In genomic region chr10:114749014-114749413, GRCh38 we compare ENCODE assay signal across 22 cellular contexts.
DNase-seq lines count a peak whose midpoint lies in the region; ATAC-seq, FAIRE-seq and TF ChIP-seq lines count a peak whose summit lies in the region.
"Had no signal": no experiment of that assay in that cellular context is flagged by ENCODE, and none has a peak within 500 bp of the region (broad histone marks: within the 10 kb centered on the region; RNA-seq: fewer than 3 reads in every experiment).

No MANE protein-coding gene starts in this region.

- H3K27ac ChIP-seq in right atrium auricular region (peak overlapping the region; percentile 70 to 84), body of pancreas (no peak overlapping the region)
- H3K27ac ChIP-seq: C4-2B, pancreas, SJSA1 had no signal

- 62 to 82% methylated on average over 3 of the region's 3 CpGs for WGBS in body of pancreas, 2 donors

- H3K27me3 Mint-ChIP-seq in activated CD4-positive, alpha-beta T cell treated with anti-CD3 and anti-CD28 coated beads, Interleukin-2, amount 10 ng/mL, durations not matched to agents 24 days and 14 days, result peaks cover 41% of the 10 kb centered on the region

- DNase-seq in Jurkat, Clone E6-1 (ENCODE audit: low read depth, low spot score), result peak; percentile 67
- DNase-seq in dermis microvascular lymphatic vessel endothelial cell (ENCODE audit: low read depth in 2 of 2), result peak; percentile 55 to 92
- DNase-seq in right atrium auricular region (ENCODE audit: low spot score), result no peak
- DNase-seq in sciatic nerve (ENCODE audit: low spot score), result no peak
- no peak for DNase-seq in H54 (ENCODE audit: insufficient read length, low spot score)
- no peak for DNase-seq in stimulated activated effector memory CD8-positive, alpha-beta T cell treated with anti-CD3 and anti-CD28 coated beads, Interleukin-12 subunit alpha, Interleukin-12 subunit beta, amount 100 ng/mL, for 72 hours (ENCODE audit: low spot score in 2 of 2)
- DNase-seq in body of pancreas, result no peak
- no peak for DNase-seq in activated CD4-positive, alpha-beta T cell treated with anti-CD3 and anti-CD28 coated beads, Interleukin-2, amount 10 ng/mL, durations not matched to agents 24 days and 14 days
- DNase-seq: DMS153; effector memory CD4-positive, alpha-beta T cell; HFFc6; NCI-H1417; NCI-H2171 treated with DMSO at 0.1 percent for 48 hours; NCI-H774; pancreas; PC-3; stimulated activated CD4-positive, alpha-beta T cell treated with anti-CD3 and anti-CD28 coated beads, Interleukin-4, amount 100 ng/mL, for 4 hours; T-helper 2 cell had no signal

- H3K36me3 Mint-ChIP-seq in stimulated activated effector memory CD8-positive, alpha-beta T cell treated with anti-CD3 and anti-CD28 coated beads, Interleukin-12 subunit alpha, Interleukin-12 subunit beta, amount 100 ng/mL, for 72 hours, result no peaks in the 10 kb centered on the region
- no peaks in the 10 kb centered on the region for H3K36me3 Mint-ChIP-seq in activated CD4-positive, alpha-beta T cell treated with anti-CD3 and anti-CD28 coated beads, Interleukin-2, amount 10 ng/mL, durations not matched to agents 24 days and 14 days (ENCODE audit: low read depth)

- no peaks in the 10 kb centered on the region for H3K9me3 ChIP-seq in right atrium auricular region
- H3K9me3 ChIP-seq in body of pancreas, result no peaks in the 10 kb centered on the region
- H3K9me3 ChIP-seq: pancreas, SJSA1 had no signal

- H3K4me1 ChIP-seq in right atrium auricular region (peaks cover 0 to 41% of the 10 kb centered on the region in 2 donors), body of pancreas (no peaks in the 10 kb centered on the region)
- H3K4me1 ChIP-seq: pancreas had no signal

- H3K27me3 ChIP-seq in right atrium auricular region (no peaks in the 10 kb centered on the region), body of pancreas (no peaks in the 10 kb centered on the region)
- H3K27me3 ChIP-seq: pancreas, SJSA1 had no signal

- peaks cover 2% of the 10 kb centered on the region for H3K9me3 Mint-ChIP-seq in stimulated activated effector memory CD8-positive, alpha-beta T cell treated with anti-CD3 and anti-CD28 coated beads, Interleukin-12 subunit alpha, Interleukin-12 subunit beta, amount 100 ng/mL, for 72 hours
- no peaks in the 10 kb centered on the region for H3K9me3 Mint-ChIP-seq in activated CD4-positive, alpha-beta T cell treated with anti-CD3 and anti-CD28 coated beads, Interleukin-2, amount 10 ng/mL, durations not matched to agents 24 days and 14 days
- H3K9me3 Mint-ChIP-seq: activated T-helper 2 cell treated with anti-CD3 and anti-CD28 coated beads, Interferon-gamma antibody, Interleukin-2, Interleukin-4, amounts not matched to agents 10 μg/mL and 5 μg/mL and 100 μg/mL, durations not matched to agents 14 hours and 24 hours and 36 hours; central memory CD8-positive, alpha-beta T cell; HFFc6 had no signal

- TF ChIP-seq CTCF in right atrium auricular region (IDR thresholded peaks at IDR 0.05), result no peak
- no peak for TF ChIP-seq CTCF in body of pancreas (IDR thresholded peaks at IDR 0.05)

- no peak for TF ChIP-seq POLR2A in H54 (IDR thresholded peaks at IDR 0.05; ENCODE audit: low read depth, low read length)
- TF ChIP-seq POLR2A in body of pancreas (IDR thresholded peaks at IDR 0.05), result no peak

- H3K4me3 ChIP-seq in Jurkat, Clone E6-1 (ENCODE audit: low read length), result no peak overlapping the region
- H3K4me3 ChIP-seq in right atrium auricular region (no peak overlapping the region), body of pancreas (no peak overlapping the region)
- H3K4me3 ChIP-seq: pancreas, SJSA1 had no signal

- no peak overlapping the region for H3K4me3 Mint-ChIP-seq in stimulated activated effector memory CD8-positive, alpha-beta T cell treated with anti-CD3 and anti-CD28 coated beads, Interleukin-12 subunit alpha, Interleukin-12 subunit beta, amount 100 ng/mL, for 72 hours
- H3K4me3 Mint-ChIP-seq in activated CD4-positive, alpha-beta T cell treated with anti-CD3 and anti-CD28 coated beads, Interleukin-2, amount 10 ng/mL, durations not matched to agents 24 days and 14 days, result no peak overlapping the region
- H3K4me3 Mint-ChIP-seq: central memory CD8-positive, alpha-beta T cell; HFFc6 had no signal

- no peak for FAIRE-seq in H54 (lab: Jason Lieb, UNC)
- FAIRE-seq: pancreas had no signal

- intact Hi-C loops in sciatic nerve (cut with DNase I), result no loop called here
- intact Hi-C loops in body of pancreas (cut with DNase I), result no loop called here
- intact Hi-C loops in activated CD4-positive, alpha-beta T cell treated with anti-CD3 and anti-CD28 coated beads, Interleukin-2, amount 10 ng/mL, durations not matched to agents 24 days and 14 days (cut with micrococcal nuclease), result no loop called here

- no peaks in the 10 kb centered on the region for H3K4me1 Mint-ChIP-seq in stimulated activated effector memory CD8-positive, alpha-beta T cell treated with anti-CD3 and anti-CD28 coated beads, Interleukin-12 subunit alpha, Interleukin-12 subunit beta, amount 100 ng/mL, for 72 hours
- no peaks in the 10 kb centered on the region for H3K4me1 Mint-ChIP-seq in activated CD4-positive, alpha-beta T cell treated with anti-CD3 and anti-CD28 coated beads, Interleukin-2, amount 10 ng/mL, durations not matched to agents 24 days and 14 days
- H3K4me1 Mint-ChIP-seq: central memory CD8-positive, alpha-beta T cell had no signal

- no peaks in the 10 kb centered on the region for H3K36me3 ChIP-seq in right atrium auricular region
- H3K36me3 ChIP-seq in body of pancreas (replicated peaks in 1 of 2; ENCODE audit: insufficient read depth in 1 of 2, low read depth in 2 of 2), result no peaks in the 10 kb centered on the region
- H3K36me3 ChIP-seq: pancreas, SJSA1 had no signal

- H3K27ac Mint-ChIP-seq in stimulated activated effector memory CD8-positive, alpha-beta T cell treated with anti-CD3 and anti-CD28 coated beads, Interleukin-12 subunit alpha, Interleukin-12 subunit beta, amount 100 ng/mL, for 72 hours, result no peak overlapping the region
- no peak overlapping the region for H3K27ac Mint-ChIP-seq in activated CD4-positive, alpha-beta T cell treated with anti-CD3 and anti-CD28 coated beads, Interleukin-2, amount 10 ng/mL, durations not matched to agents 24 days and 14 days
- H3K27ac Mint-ChIP-seq: activated T-helper 2 cell treated with anti-CD3 and anti-CD28 coated beads, Interferon-gamma antibody, Interleukin-2, Interleukin-4, amounts not matched to agents 10 μg/mL and 5 μg/mL and 100 μg/mL, durations not matched to agents 14 hours and 24 hours and 36 hours; HFFc6 had no signal

- peak; percentile 88 for ATAC-seq in sciatic nerve
- ATAC-seq in stimulated activated effector memory CD8-positive, alpha-beta T cell treated with anti-CD3 and anti-CD28 coated beads, Interleukin-12 subunit alpha, Interleukin-12 subunit beta, amount 100 ng/mL, for 72 hours, result no peak
- no peak for ATAC-seq in body of pancreas
- ATAC-seq: PC-3 had no signal

Comparison
In these comparisons a context has a peak if more than half of its experiments do, and no peak if none do; other contexts are left out.
1. DNase-seq: peak in Jurkat, Clone E6-1 (single experiment) and dermis microvascular lymphatic vessel endothelial cell (2 of 2); none in right atrium auricular region (single experiment), sciatic nerve (single experiment), H54 (single experiment), stimulated activated effector memory CD8-positive, alpha-beta T cell treated with anti-CD3 and anti-CD28 coated beads, Interleukin-12 subunit alpha, Interleukin-12 subunit beta, amount 100 ng/mL, for 72 hours (0 of 2), body of pancreas (0 of 4) and activated CD4-positive, alpha-beta T cell treated with anti-CD3 and anti-CD28 coated beads, Interleukin-2, amount 10 ng/mL, durations not matched to agents 24 days and 14 days (single experiment).
2. H3K27ac ChIP-seq: peak in right atrium auricular region (2 of 2); none in body of pancreas (0 of 4).